In the genomic region with DNA sequence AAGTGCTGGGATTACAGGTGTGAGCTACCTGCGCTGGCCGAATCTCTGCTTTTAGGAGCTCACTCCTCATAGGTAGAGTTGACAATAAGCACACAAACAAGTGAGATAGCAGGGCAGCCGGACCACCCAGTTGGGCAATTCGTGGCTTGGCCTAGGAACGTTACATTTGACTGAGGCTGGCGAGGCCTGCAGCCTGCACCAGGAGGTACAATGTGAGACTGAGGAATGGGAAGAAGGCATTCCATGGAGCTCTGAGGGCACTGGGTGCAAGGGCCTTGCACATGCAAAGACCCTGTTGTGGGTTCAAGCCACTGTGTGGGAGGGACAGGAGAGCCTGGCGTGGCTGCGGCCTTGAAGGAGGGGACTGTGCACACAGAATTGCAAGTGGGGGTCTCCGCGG, we compare ENCODE assay signal across 14 cellular contexts.
"Had no signal": no experiment of that assay in that cellular context is flagged by ENCODE, and none has a peak within 500 bp of the region (broad histone marks: within the 10 kb centered on the region; RNA-seq: fewer than 3 reads in every experiment).

No MANE protein-coding gene starts in this region.

- H3K4me1 Mint-ChIP-seq: naive B cell had no signal

- H3K9me3 Mint-ChIP-seq: activated naive CD8-positive, alpha-beta T cell treated with anti-CD3 and anti-CD28 coated beads for 36 hours; naive B cell; stimulated activated naive CD8-positive, alpha-beta T cell treated with anti-CD3 and anti-CD28 coated beads, Interleukin-15, Interleukin-2, amounts not matched to agents 100 ng/mL and 50 ng/mL, for 24 hours had no signal

- H3K27me3 Mint-ChIP-seq: activated naive CD8-positive, alpha-beta T cell treated with anti-CD3 and anti-CD28 coated beads for 36 hours; naive B cell; stimulated activated naive CD8-positive, alpha-beta T cell treated with anti-CD3 and anti-CD28 coated beads, Interleukin-15, Interleukin-2, amounts not matched to agents 100 ng/mL and 50 ng/mL, for 24 hours had no signal

- H3K4me3 ChIP-seq: breast epithelium, thoracic aorta had no signal

- H3K27me3 ChIP-seq: breast epithelium had no signal

- H3K9me3 ChIP-seq: breast epithelium, thoracic aorta had no signal

- H3K36me3 ChIP-seq: breast epithelium, thoracic aorta had no signal

- DNase-seq: activated naive CD8-positive, alpha-beta T cell treated with anti-CD3 and anti-CD28 coated beads for 36 hours; activated T-cell treated with anti-CD3 and anti-CD28 coated beads, Interleukin-2, amount 50 U/mL, for 1 hour; anterior cingulate cortex; endodermal cell; erythroblast; hypothalamus; naive B cell; occipital lobe; stimulated activated CD4-positive, alpha-beta T cell treated with anti-CD3 and anti-CD28 coated beads, Interleukin-15, amount 100 ng/mL, for 24 hours; stimulated activated CD4-positive, alpha-beta T cell treated with anti-CD3 and anti-CD28 coated beads, Interleukin-4, amount 100 ng/mL, for 24 hours; T1000 had no signal

- H3K4me3 Mint-ChIP-seq: activated naive CD8-positive, alpha-beta T cell treated with anti-CD3 and anti-CD28 coated beads for 36 hours; endodermal cell; naive B cell; stimulated activated naive CD8-positive, alpha-beta T cell treated with anti-CD3 and anti-CD28 coated beads, Interleukin-15, Interleukin-2, amounts not matched to agents 100 ng/mL and 50 ng/mL, for 24 hours had no signal

- H3K36me3 Mint-ChIP-seq: activated naive CD8-positive, alpha-beta T cell treated with anti-CD3 and anti-CD28 coated beads for 36 hours had no signal
